In the genomic region with DNA sequence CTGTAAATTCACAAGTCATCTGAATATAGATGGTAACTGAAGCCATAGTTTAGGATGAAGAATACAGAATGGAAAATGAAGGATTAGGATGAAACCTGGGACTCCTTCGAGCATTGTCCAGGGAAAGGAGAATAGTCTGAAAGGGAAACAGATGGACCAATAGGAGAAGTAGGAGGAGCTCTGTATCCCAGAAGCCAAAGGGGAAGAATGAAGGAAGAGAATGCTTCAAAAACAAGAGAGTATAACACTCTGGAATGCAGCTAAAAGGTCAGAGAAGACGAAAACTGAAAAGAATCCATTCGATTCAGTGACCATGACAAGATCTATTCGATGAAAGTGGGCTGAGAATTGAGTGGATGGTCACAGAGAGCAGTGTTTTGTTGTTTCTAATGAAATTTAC, we compare ENCODE assay signal across 1 cellular context.
A peak's percentile ranks its signal among the peaks of the same experiment; 100 is the strongest.
TF ChIP-seq lines count a peak whose summit lies in the region.

No MANE protein-coding gene starts in this region.

TF ChIP-seq in H1, 55 proteins besides CTCF, POLR2A, EP300 and RAD21:
- TF ChIP-seq HDAC2 (IDR thresholded peaks at IDR 0.05; ENCODE audit: borderline replicate concordance in 1 of 2, low read depth in 2 of 2, low read length in 2 of 2) (no peak), GABPA (IDR thresholded peaks at IDR 0.05; ENCODE audit: borderline replicate concordance, insufficient read depth, low read length) (no peak), JUND (IDR thresholded peaks at IDR 0.05; ENCODE audit: low read length) (no peak), CHD1 (IDR thresholded peaks at IDR 0.05; ENCODE audit: low read depth, low read length) (peak; percentile 18; the same call in 1 of the 2 replicates), SAP30 (IDR thresholded peaks at IDR 0.05; ENCODE audit: insufficient read depth, insufficient replicate concordance, low read length) (no peak), ASH2L (IDR thresholded peaks at IDR 0.05; ENCODE audit: low read length) (peak; percentile 2)
TF ChIP-seq in H1: peak in this region for 2.
